Comparison of ENCODE assay signal across 15 cellular contexts in genomic region chr3:53744351-53744750, GRCh38.
DNase-seq lines count a peak whose midpoint lies in the region; ATAC-seq and TF ChIP-seq lines count a peak whose summit lies in the region.
"Had no signal": no experiment of that assay in that cellular context is flagged by ENCODE, and none has a peak within 500 bp of the region (broad histone marks: within the 10 kb centered on the region; RNA-seq: fewer than 3 reads in every experiment).

No MANE protein-coding gene starts in this region.

- no peak overlapping the region for H3K14ac ChIP-seq in neuronal stem cell (ENCODE audit: low read length)

- H2AK5ac ChIP-seq in neuronal stem cell (ENCODE audit: low read depth, low read length): no peak overlapping the region

- no peak overlapping the region for H4K8ac ChIP-seq in neuronal stem cell (ENCODE audit: low read depth, low read length)

- no peaks in the 10 kb centered on the region for H3K4me1 ChIP-seq in neuronal stem cell (ENCODE audit: control insufficient read depth in 2 of 2, insufficient read depth in 1 of 2, low read depth in 1 of 2, low read length in 2 of 2)

- H3K9ac ChIP-seq in neuronal stem cell (ENCODE audit: low read depth, low read length, poor library complexity): peak overlapping the region; percentile 2

- no peak overlapping the region for H2AFZ ChIP-seq in neuronal stem cell (ENCODE audit: low read length)

- no peaks in the 10 kb centered on the region for H3K36me3 ChIP-seq in neuronal stem cell (replicated peaks in 1 of 2; ENCODE audit: control insufficient read depth in 2 of 2, insufficient read depth in 2 of 2, low read length in 2 of 2)

- DNase-seq in NCI-H1417 (lab: John Stamatoyannopoulos, UW) (peak; percentile 43 to 82 (median 72)), SHP77 treated with DMSO at 0.1 percent for 48 hours (lab: John Stamatoyannopoulos, UW) (peak; percentile 50), neuronal stem cell (ENCODE audit: low spot score) (no peak), NCI-H446 (lab: John Stamatoyannopoulos, UW) (no peak), cortex of kidney (lab: John Stamatoyannopoulos, UW) (no peak)
- DNase-seq: activated CD8-positive, alpha-beta memory T cell treated with anti-CD3 and anti-CD28 coated beads for 24 hours; immature natural killer cell; naive thymus-derived CD8-positive, alpha-beta T cell; NCI-H1694; stimulated activated CD4-positive, alpha-beta T cell treated with anti-CD3 and anti-CD28 coated beads, Interleukin-15, amount 100 ng/mL, for 24 hours; stimulated activated naive CD8-positive, alpha-beta T cell treated with anti-CD3 and anti-CD28 coated beads, Interleukin-15, Interleukin-2, amounts not matched to agents 100 U/mL and 50 U/mL, for 24 hours had no signal

- H3K23ac ChIP-seq in neuronal stem cell (ENCODE audit: low read depth, low read length, poor library complexity): no peak overlapping the region

- no peak overlapping the region for H3K4ac ChIP-seq in neuronal stem cell (ENCODE audit: low read length)

- no peak overlapping the region for H2BK15ac ChIP-seq in neuronal stem cell (ENCODE audit: low read length)

- no peaks in the 10 kb centered on the region for H3K79me1 ChIP-seq in neuronal stem cell (ENCODE audit: low read depth, low read length)

- H3K4me3 ChIP-seq in neuronal stem cell (ENCODE audit: low read length in 2 of 2): no peak overlapping the region

- no peak overlapping the region for H4K91ac ChIP-seq in neuronal stem cell (ENCODE audit: low read depth, low read length, poor library complexity)

- no CpG with 5 or more reads among the region's 8 CpGs for WGBS in neuronal stem cell (ENCODE audit: extremely low coverage in 2 of 2, insufficient read length in 2 of 2, insufficient replicate concordance in 1 of 2), 2 donors

- peak; percentile 27; the same call in 1 of the 2 replicates for TF ChIP-seq CTCF in GM12874 (IDR thresholded peaks at IDR 0.05; ENCODE audit: insufficient read depth, low read depth, low read length)

- no peak overlapping the region for H3K18ac ChIP-seq in neuronal stem cell (ENCODE audit: low read length)

- H3K9me3 ChIP-seq in neuronal stem cell (replicated peaks in 1 of 2; ENCODE audit: control insufficient read depth in 2 of 2, insufficient read depth in 1 of 2, low read depth in 1 of 2, low read length in 2 of 2): no peaks in the 10 kb centered on the region

- no peak overlapping the region for H2BK5ac ChIP-seq in neuronal stem cell (ENCODE audit: low read length)

- H2BK12ac ChIP-seq in neuronal stem cell (ENCODE audit: low read length): no peak overlapping the region

- H3K27ac ChIP-seq in neuronal stem cell (replicated peaks; ENCODE audit: low read length): no peak overlapping the region
- H3K27ac ChIP-seq: HL-60 had no signal

- H2BK120ac ChIP-seq in neuronal stem cell (ENCODE audit: low read depth, low read length): no peak overlapping the region

- H3K4me2 ChIP-seq in neuronal stem cell (ENCODE audit: insufficient read depth, low read length, poor library complexity, severe bottlenecking): no peak overlapping the region

- ATAC-seq in HG02938 (IDR thresholded peaks at IDR 0.05; ENCODE audit: unreplicated experiment) (no peak), HG02798 (IDR thresholded peaks at IDR 0.05; ENCODE audit: poor library complexity, unreplicated experiment) (no peak)
- ATAC-seq: naive thymus-derived CD8-positive, alpha-beta T cell had no signal

- H3K27me3 ChIP-seq in neuronal stem cell (ENCODE audit: control insufficient read depth in 3 of 3, insufficient read depth in 3 of 3, low read depth in 1 of 3, low read length in 3 of 3): no peaks in the 10 kb centered on the region

Comparison
In these comparisons a context has a peak if more than half of its experiments do, and no peak if none do; other contexts are left out.
1. DNase-seq: peak in NCI-H1417 (3 of 3) and SHP77 treated with DMSO at 0.1 percent for 48 hours (single experiment); none in neuronal stem cell (single experiment), NCI-H446 (0 of 2) and cortex of kidney (single experiment).